25 cellular contexts compared by ENCODE assay signal in genomic region chr4:73452953-73453700, GRCh38. TPM values are rescaled to one million over a fixed set of nuclear protein-coding genes. Genes with fewer than 3 reads are reported as not detected.
A peak's percentile ranks its signal among the peaks of the same experiment; 100 is the strongest.
DNase-seq lines count a peak whose midpoint lies in the region; ATAC-seq and TF ChIP-seq lines count a peak whose summit lies in the region.
"Had no signal": no experiment of that assay in that cellular context is flagged by ENCODE, and none has a peak within 500 bp of the region (broad histone marks: within the 10 kb centered on the region; RNA-seq: fewer than 3 reads in every experiment).

No MANE protein-coding gene starts in this region.

- H3K27ac ChIP-seq in SJCRH30 (peak overlapping the region; percentile 99; the same call in 1 of the 2 replicates), right lobe of liver (peak overlapping the region in 2 of 3 donors; percentile 3 to 53), breast epithelium (no peak overlapping the region)
- H3K27ac ChIP-seq: C4-2B, SJSA1, tibial nerve had no signal

- DNase-seq in Caki2 (ENCODE audit: low read depth) (peak; percentile 3), SJCRH30 (no peak), fibroblast of pulmonary artery (ENCODE audit: low read depth) (peak; percentile 11), right lobe of liver (no peak), breast epithelium (ENCODE audit: low spot score in 2 of 2) (no peak)
- DNase-seq in activated CD4-positive, alpha-beta T cell treated with anti-CD3 and anti-CD28 coated beads for 48 hours = no peak
- DNase-seq: activated B cell treated with CpG ODN at 0.5 μM for 24 hours; activated CD8-positive, alpha-beta memory T cell treated with anti-CD3 and anti-CD28 coated beads for 24 hours; activated naive CD8-positive, alpha-beta T cell treated with anti-CD3 and anti-CD28 coated beads, Interleukin-2, amount 10 ng/mL, durations not matched to agents 7 days and 5 days; activated T-cell treated with anti-CD3 and anti-CD28 coated beads, Interleukin-2, amount 50 U/mL, for 72 hours; effector CD4-positive, alpha-beta T cell; head of caudate nucleus; NCI-H1092 treated with DMSO at 0.1 percent for 48 hours; NCI-H2171; occipital lobe; stimulated activated naive CD4-positive, alpha-beta T cell treated with Interleukin-2 at 50 U/mL for 16 hours; T-helper 2 cell had no signal

- WGBS in right lobe of liver (ENCODE audit: insufficient coverage, low coverage, low lambda C conversion rate, missing lambda C conversion rate) = 37% methylated on average over 2 of the region's 2 CpGs

- no peaks in the 10 kb centered on the region for H3K9me3 ChIP-seq in SJCRH30 (replicated peaks)
- no peaks in the 10 kb centered on the region for H3K9me3 ChIP-seq in right lobe of liver
- H3K9me3 ChIP-seq in breast epithelium = no peaks in the 10 kb centered on the region
- H3K9me3 ChIP-seq: SJSA1, tibial nerve had no signal

- H3K36me3 ChIP-seq in SJCRH30 = no peaks in the 10 kb centered on the region
- H3K36me3 ChIP-seq in right lobe of liver = no peaks in the 10 kb centered on the region
- no peaks in the 10 kb centered on the region for H3K36me3 ChIP-seq in breast epithelium
- H3K36me3 ChIP-seq: SJSA1, tibial nerve had no signal

- in situ Hi-C loops in Caki2 (cut with HindIII; ENCODE audit: low pct_unique_long_range_greater_than_20kb, low sequenced_read_pairs) = no loop called here

- H3K4me3 ChIP-seq in SJCRH30 (no peak overlapping the region), fibroblast of pulmonary artery (replicated peaks; ENCODE audit: low read depth, low read length) (no peak overlapping the region), right lobe of liver (peak overlapping the region in 1 of 3 donors; percentile 15), breast epithelium (no peak overlapping the region)
- H3K4me3 ChIP-seq: SJSA1, tibial nerve had no signal

- TF ChIP-seq POLR2A in right lobe of liver (IDR thresholded peaks at IDR 0.05) (no peak), breast epithelium (IDR thresholded peaks at IDR 0.05) (no peak)

- TF ChIP-seq CTCF in fibroblast of pulmonary artery (IDR thresholded peaks at IDR 0.05; ENCODE audit: low read length, missing control alignments) (no peak), right lobe of liver (IDR thresholded peaks at IDR 0.05) (no peak), breast epithelium (IDR thresholded peaks at IDR 0.05) (no peak)

- intact Hi-C loops in right lobe of liver (cut with DNase I) (no loop called here), breast epithelium (cut with DNase I; ENCODE audit: low total_unique reads) (no loop called here)

- H3K27me3 ChIP-seq in SJCRH30 = no peaks in the 10 kb centered on the region
- no peaks in the 10 kb centered on the region for H3K27me3 ChIP-seq in right lobe of liver
- H3K27me3 ChIP-seq in breast epithelium = no peaks in the 10 kb centered on the region
- H3K27me3 ChIP-seq: tibial nerve had no signal

- peaks cover 41% of the 10 kb centered on the region for H3K4me1 ChIP-seq in SJCRH30
- peaks cover 0 to 39% (median 0%) of the 10 kb centered on the region in 4 donors for H3K4me1 ChIP-seq in right lobe of liver
- H3K4me1 ChIP-seq in breast epithelium = no peaks in the 10 kb centered on the region

- ATAC-seq in right lobe of liver (peak; percentile 78 to 86 (median 83)), HG03045 (IDR thresholded peaks at IDR 0.05; ENCODE audit: unreplicated experiment) (no peak), GM21576 (IDR thresholded peaks at IDR 0.05; ENCODE audit: unreplicated experiment) (no peak)
- ATAC-seq: activated T-cell treated with anti-CD3 and anti-CD28 coated beads, Interleukin-2, amount 50 U/mL, for 72 hours had no signal

RNA-seq across cellular contexts. Expression of gene AFP, which starts 17.1 kb away (rescaled TPM):
- total RNA-seq in Caki2 (2014; rRNA removed; shearing (Covaris generic); ENCODE audit: low replicate concordance) = 5.4 and 25.5 TPM in 2 replicates
- 12.7 and 13.3 TPM in 2 replicates for total RNA-seq in SJCRH30 (2014; rRNA removed; shearing (Covaris generic))
- total RNA-seq in right lobe of liver (1 to 10 TPM in 4 of 6 experiments, under 1 TPM in 1, not detected in 1; 0.78 to 3.8 (median 3.4) TPM), breast epithelium (1 to 10 TPM in 1 of 3 donors, not detected in 2; 3.2 TPM)
- total RNA-seq: A673; activated B cell treated with CpG ODN at 0.5 μM for 24 hours; activated naive CD8-positive, alpha-beta T cell treated with anti-CD3 and anti-CD28 coated beads, Interleukin-2, amount 10 ng/mL, durations not matched to agents 7 days and 5 days; activated T-cell treated with anti-CD3 and anti-CD28 coated beads, Interleukin-2, amount 50 U/mL, for 72 hours; cardiac septum; right cardiac atrium; tibial nerve had no signal

RNA-seq across cellular contexts. Expression of gene AFM, which starts 28.4 kb away (rescaled TPM):
- not detected in 2 replicates for total RNA-seq in Caki2 (2014; rRNA removed; shearing (Covaris generic); ENCODE audit: low replicate concordance)
- not detected in 2 replicates for total RNA-seq in SJCRH30 (2014; rRNA removed; shearing (Covaris generic))
- total RNA-seq in right lobe of liver (100 to 1,000 TPM; 129 to 320 (median 169) TPM), breast epithelium (not detected)
- total RNA-seq: A673; activated B cell treated with CpG ODN at 0.5 μM for 24 hours; activated naive CD8-positive, alpha-beta T cell treated with anti-CD3 and anti-CD28 coated beads, Interleukin-2, amount 10 ng/mL, durations not matched to agents 7 days and 5 days; activated T-cell treated with anti-CD3 and anti-CD28 coated beads, Interleukin-2, amount 50 U/mL, for 72 hours; cardiac septum; occipital lobe; right cardiac atrium; SJSA1; tibial nerve had no signal

RNA-seq across cellular contexts. Expression of gene ALB, which starts 49.0 kb away (rescaled TPM):
- total RNA-seq in Caki2 (2014; rRNA removed; shearing (Covaris generic); ENCODE audit: low replicate concordance) = not detected in 2 replicates
- total RNA-seq in SJCRH30 (2014; rRNA removed; shearing (Covaris generic)) = not detected in 2 replicates
- total RNA-seq in right lobe of liver = over 10,000 TPM; 46,361 to 117,834 (median 75,397) TPM
- total RNA-seq in breast epithelium = 1 to 10 TPM in 1 of 3 donors, under 1 TPM in 1, not detected in 1; 0.66 to 9.1 TPM
- total RNA-seq: A673; activated B cell treated with CpG ODN at 0.5 μM for 24 hours; activated naive CD8-positive, alpha-beta T cell treated with anti-CD3 and anti-CD28 coated beads, Interleukin-2, amount 10 ng/mL, durations not matched to agents 7 days and 5 days; cardiac septum; SJSA1 had no signal

Comparison
In these comparisons a context has a peak if more than half of its experiments do, and no peak if none do; other contexts are left out.
1. DNase-seq: peak in Caki2 (single experiment) and fibroblast of pulmonary artery (single experiment); none in SJCRH30 (0 of 2), right lobe of liver (0 of 3), breast epithelium (0 of 2) and activated CD4-positive, alpha-beta T cell treated with anti-CD3 and anti-CD28 coated beads for 48 hours (single experiment).
2. H3K27ac ChIP-seq: peak in SJCRH30 (single experiment) and right lobe of liver (2 of 3); none in breast epithelium (0 of 2).
3. ATAC-seq: peak in right lobe of liver (4 of 4); none in HG03045 (single experiment) and GM21576 (single experiment).
4. RNA of gene AFM, which starts 28.4 kb away (total RNA-seq): 129 to 320 TPM in right lobe of liver; not detected in Caki2, not detected in SJCRH30 and not detected in breast epithelium; every median in the first group is over 100 times any median in the second.
5. RNA of gene ALB, which starts 49.0 kb away (total RNA-seq): 46,361 to 117,834 TPM in right lobe of liver; 0.66 to 9.1 TPM in breast epithelium, not detected in Caki2 and not detected in SJCRH30; every median in the first group is over 1,000 times any median in the second.